ENCODE assay signal across 8 cellular contexts in the genomic region with DNA sequence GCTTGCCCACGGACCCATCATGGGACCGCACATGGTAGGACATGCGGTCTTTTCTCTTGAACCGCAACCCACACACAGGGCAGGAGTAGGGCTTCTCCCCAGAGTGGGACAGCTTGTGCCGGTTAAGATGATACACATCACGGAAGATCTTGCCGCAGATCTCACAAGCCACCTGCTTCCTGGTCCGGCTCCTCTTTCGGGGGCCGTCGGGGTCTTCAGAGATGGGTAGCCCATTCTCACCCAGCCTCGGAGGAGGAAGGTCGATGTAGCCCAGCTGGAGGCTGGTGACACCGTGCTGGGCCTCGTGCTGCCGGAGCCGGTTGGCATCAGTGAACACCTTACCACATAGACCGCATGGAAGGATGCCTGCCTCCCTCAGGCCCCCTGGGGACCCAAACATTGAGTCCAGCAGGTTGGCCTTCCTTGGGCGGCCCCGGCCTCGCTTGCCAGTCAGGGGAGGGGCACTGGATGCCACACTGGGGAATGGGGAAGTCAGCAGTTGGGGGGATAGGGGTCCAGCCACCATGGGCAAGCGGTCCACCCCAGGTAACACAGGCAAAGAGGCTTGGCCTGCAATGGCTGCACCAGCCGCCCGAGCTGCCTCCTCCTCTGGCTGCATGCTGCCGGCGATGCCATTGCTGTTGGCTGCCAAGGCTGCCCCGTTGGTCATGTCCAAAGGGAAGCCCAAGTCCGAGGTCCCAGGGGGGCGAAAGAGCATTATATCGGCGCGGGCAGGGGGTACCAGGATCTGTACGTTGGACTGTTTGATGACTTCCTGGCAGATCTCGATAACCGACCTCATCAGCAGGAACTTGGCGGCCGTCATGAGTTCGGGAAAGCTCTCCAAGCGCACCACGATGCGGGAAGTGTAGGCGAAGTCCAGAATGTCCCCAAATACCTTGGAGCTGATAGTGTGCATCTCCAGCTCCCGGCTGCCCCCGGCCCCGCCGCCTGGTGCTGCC. TPM values are rescaled to one million over a fixed set of nuclear protein-coding genes. Genes with fewer than 3 reads are reported as not detected.
DNase-seq lines count a peak whose midpoint lies in the region; ATAC-seq and TF ChIP-seq lines count a peak whose summit lies in the region.

No MANE protein-coding gene starts in this region.

- CTCF ChIA-PET in T-cell (lab: Charles Lee), result no interaction called here

- peak overlapping the region; percentile 81 to 87 (median 85) for H3K4me3 Mint-ChIP-seq in T-cell
- H3K4me3 Mint-ChIP-seq in central memory CD8-positive, alpha-beta T cell, result peak overlapping the region; percentile 89
- H3K4me3 Mint-ChIP-seq in stimulated activated naive B cell treated with anti-CD40 and anti-IgM and Interleukin-4, amounts not matched to agents 10 μg/mL and 1 μg/mL and 100 μg/mL, for 72 hours, result peak overlapping the region; percentile 87 to 93

- H3K9me2 ChIP-seq in GM23248 (ENCODE audit: insufficient read depth), result no peaks in the 10 kb centered on the region

- no peaks in the 10 kb centered on the region for H3K9me3 ChIP-seq in GM23248 (ENCODE audit: low read depth)

- H3K4me2 ChIP-seq in GM23248 (ENCODE audit: unreplicated experiment), result peak overlapping the region; percentile 77

- H3K36me3 ChIP-seq in GM23248 (ENCODE audit: low read depth), result no peaks in the 10 kb centered on the region

- no peak overlapping the region for H2AFZ ChIP-seq in GM23248

- ATAC-seq in T-cell (replicated peaks in 1 of 4) (no peak), HG02623 (IDR thresholded peaks at IDR 0.05; ENCODE audit: unreplicated experiment) (no peak), HG03342 (IDR thresholded peaks at IDR 0.05; ENCODE audit: unreplicated experiment) (no peak)
- ATAC-seq in central memory CD8-positive, alpha-beta T cell (replicated peaks; ENCODE audit: extremely low read depth, poor library complexity, severe bottlenecking), result no peak
- ATAC-seq in stimulated activated naive B cell treated with anti-CD40 and anti-IgM and Interleukin-4, amounts not matched to agents 10 μg/mL and 1 μg/mL and 100 μg/mL, for 72 hours (replicated peaks), result peak; percentile 39 to 45

- H3K9ac ChIP-seq in GM23248, result no peak overlapping the region

- H3F3A ChIP-seq in GM23248 (ENCODE audit: insufficient read depth), result peaks cover 5% of the 10 kb centered on the region; the same call in 1 of the 2 replicates

- no peaks in the 10 kb centered on the region for H3K27me3 ChIP-seq in GM23248 (replicated peaks; ENCODE audit: insufficient read depth)

- no peaks in the 10 kb centered on the region for H3K9me3 Mint-ChIP-seq in T-cell
- H3K9me3 Mint-ChIP-seq in central memory CD8-positive, alpha-beta T cell, result no peaks in the 10 kb centered on the region
- H3K9me3 Mint-ChIP-seq in stimulated activated naive B cell treated with anti-CD40 and anti-IgM and Interleukin-4, amounts not matched to agents 10 μg/mL and 1 μg/mL and 100 μg/mL, for 72 hours, result no peaks in the 10 kb centered on the region

- no peak for TF ChIP-seq POLR2A in lower leg skin (IDR thresholded peaks at IDR 0.05)

- intact Hi-C loops in lower leg skin (cut with DNase I; ENCODE audit: low total_unique reads), result loop anchor here (10.0 kb wide), 1 partner anchor 150 kb away; a partner anchor contains a TSS

- POLR2A ChIA-PET in T-cell (lab: Charles Lee), result interaction anchor here (0.6 to 1.2 kb wide), 2 partner anchors 54 to 184 kb away, joined by 3 to 5 read pairs; no protein-coding TSS in a partner anchor

- H3K27ac ChIP-seq in GM23248, result no peak overlapping the region

- in situ Hi-C loops in GM23248 (cut with MboI), result no loop called here

- peaks cover 9% of the 10 kb centered on the region; the same call in 1 of the 2 replicates for H3K4me1 ChIP-seq in GM23248 (ENCODE audit: insufficient read depth)

- H3K79me2 ChIP-seq in GM23248 (ENCODE audit: insufficient read depth), result no peaks in the 10 kb centered on the region

- peaks cover 20% of the 10 kb centered on the region for H3K36me3 Mint-ChIP-seq in T-cell
- H3K36me3 Mint-ChIP-seq in central memory CD8-positive, alpha-beta T cell (ENCODE audit: insufficient read depth), result peaks cover 38% of the 10 kb centered on the region
- peaks cover 43 to 56% of the 10 kb centered on the region in 2 donors for H3K36me3 Mint-ChIP-seq in stimulated activated naive B cell treated with anti-CD40 and anti-IgM and Interleukin-4, amounts not matched to agents 10 μg/mL and 1 μg/mL and 100 μg/mL, for 72 hours

- peaks cover 57 to 63% (median 57%) of the 10 kb centered on the region in 3 donors for H3K4me1 Mint-ChIP-seq in T-cell
- H3K4me1 Mint-ChIP-seq in central memory CD8-positive, alpha-beta T cell, result peaks cover 61% of the 10 kb centered on the region
- peaks cover 46 to 67% of the 10 kb centered on the region in 2 donors for H3K4me1 Mint-ChIP-seq in stimulated activated naive B cell treated with anti-CD40 and anti-IgM and Interleukin-4, amounts not matched to agents 10 μg/mL and 1 μg/mL and 100 μg/mL, for 72 hours

- peak overlapping the region; percentile 88 to 91 for H3K27ac Mint-ChIP-seq in T-cell
- peak overlapping the region; percentile 86 for H3K27ac Mint-ChIP-seq in central memory CD8-positive, alpha-beta T cell (ENCODE audit: low read depth)
- H3K27ac Mint-ChIP-seq in stimulated activated naive B cell treated with anti-CD40 and anti-IgM and Interleukin-4, amounts not matched to agents 10 μg/mL and 1 μg/mL and 100 μg/mL, for 72 hours, result peak overlapping the region; percentile 95

- H4K20me1 ChIP-seq in GM23248 (ENCODE audit: insufficient read depth), result no peaks in the 10 kb centered on the region

- peak overlapping the region; percentile 78 for H3K4me3 ChIP-seq in GM23248
- no peak overlapping the region for H3K4me3 ChIP-seq in lower leg skin (ENCODE audit: low read depth, poor library complexity, severe bottlenecking)

- TF ChIP-seq CTCF in lower leg skin (IDR thresholded peaks at IDR 0.05), result no peak

- peak; percentile 50 for DNase-seq in GM23248
- peak in 20 of 34 experiments; percentile 3 to 38 (median 16) for DNase-seq in T-cell
- peak; percentile 17 to 18 for DNase-seq in central memory CD8-positive, alpha-beta T cell (ENCODE audit: low spot score in 2 of 2)
- peak; percentile 46 to 93 for DNase-seq in lower leg skin (ENCODE audit: low spot score in 2 of 2)
- peak; percentile 57 for DNase-seq in stimulated activated naive B cell treated with anti-CD40 and anti-IgM and Interleukin-4, amounts not matched to agents 10 μg/mL and 1 μg/mL and 100 μg/mL, for 72 hours
- no peak for DNase-seq in kidney glomerular epithelial cell (lab: John Stamatoyannopoulos, UW)

- H3K27me3 Mint-ChIP-seq in T-cell, result no peaks in the 10 kb centered on the region
- no peaks in the 10 kb centered on the region for H3K27me3 Mint-ChIP-seq in central memory CD8-positive, alpha-beta T cell
- H3K27me3 Mint-ChIP-seq in stimulated activated naive B cell treated with anti-CD40 and anti-IgM and Interleukin-4, amounts not matched to agents 10 μg/mL and 1 μg/mL and 100 μg/mL, for 72 hours, result no peaks in the 10 kb centered on the region

- WGBS in GM23248 (ENCODE audit: low coverage in 1 of 2, low lambda C conversion rate in 2 of 2, missing lambda C conversion rate in 2 of 2), 2 experiments, result 70 to 75% methylated on average over 38 to 46 of the region's 46 CpGs
- 51 to 59% methylated on average over 28 to 37 of the region's 46 CpGs for WGBS in lower leg skin, 2 donors

RNA-seq across cellular contexts. Expression of a gene that starts 1.5 kb away (rescaled TPM):
- 9.4 and 9.6 TPM in 2 replicates for total RNA-seq in GM23248 (2014; rRNA removed; shearing (Covaris generic))
- polyA plus RNA-seq in GM23248 (2016; fragmentation: Nextera tagmentation; extraction: Ambion mirVana), result 1.3 and 1.6 TPM in 2 replicates
- total RNA-seq in T-cell, result 10 to 100 TPM; 53.1 to 56.7 (median 54.6) TPM
- 10 to 100 TPM; 10.5 to 17.0 (median 13.0) TPM for total RNA-seq in lower leg skin

RNA-seq across cellular contexts. Expression of a gene that starts 52.4 kb away (rescaled TPM):
- 8.3 and 16.1 TPM in 2 replicates for total RNA-seq in GM23248 (2014; rRNA removed; shearing (Covaris generic))
- 10.0 and 11.1 TPM in 2 replicates for polyA plus RNA-seq in GM23248 (2016; fragmentation: Nextera tagmentation; extraction: Ambion mirVana)
- 100 to 1,000 TPM; 460 to 628 (median 478) TPM for total RNA-seq in T-cell
- 100 to 1,000 TPM in 3 of 4 donors, 10 to 100 TPM in 1; 84.8 to 162 (median 120) TPM for total RNA-seq in lower leg skin

RNA-seq across cellular contexts. Expression of a gene that starts 54.8 kb away (rescaled TPM):
- 65.0 and 73.0 TPM in 2 replicates for total RNA-seq in GM23248 (2014; rRNA removed; shearing (Covaris generic))
- 79.7 and 81.4 TPM in 2 replicates for polyA plus RNA-seq in GM23248 (2016; fragmentation: Nextera tagmentation; extraction: Ambion mirVana)
- total RNA-seq in T-cell (10 to 100 TPM; 56.9 to 69.3 (median 62.3) TPM), lower leg skin (10 to 100 TPM; 43.0 to 55.1 (median 48.7) TPM)

Comparison
In these comparisons a context has a peak if more than half of its experiments do, and no peak if none do; other contexts are left out.
1. ATAC-seq: peak in stimulated activated naive B cell treated with anti-CD40 and anti-IgM and Interleukin-4, amounts not matched to agents 10 μg/mL and 1 μg/mL and 100 μg/mL, for 72 hours (2 of 2); none in T-cell (0 of 4), central memory CD8-positive, alpha-beta T cell (single experiment), HG02623 (single experiment) and HG03342 (single experiment).
2. Peak in every context shown above with its lines, with median percentiles within 50 percentile points of each other: H3K27ac Mint-ChIP-seq and H3K4me3 Mint-ChIP-seq.